In genomic region chr20:45944965-45945677, GRCh38 we compare ENCODE assay signal across 11 cellular contexts. TPM values are rescaled to one million over a fixed set of nuclear protein-coding genes. Genes with fewer than 3 reads are reported as not detected.
DNase-seq lines count a peak whose midpoint lies in the region; ATAC-seq, FAIRE-seq and TF ChIP-seq lines count a peak whose summit lies in the region.
"Had no signal": no experiment of that assay in that cellular context is flagged by ENCODE, and none has a peak within 500 bp of the region (broad histone marks: within the 10 kb centered on the region; RNA-seq: fewer than 3 reads in every experiment).

No MANE protein-coding gene starts in this region.

- peaks cover 13% of the 10 kb centered on the region for H3K36me3 Mint-ChIP-seq in natural killer cell treated with Interleukin-12 subunit alpha and Interleukin-12 subunit beta and Interleukin-15 and Interleukin-18, amount 100 ng/mL, for 72 hours

- H3K27ac ChIP-seq in angular gyrus (ENCODE audit: low read depth, low read length) = peak overlapping the region; percentile 62

- H3K4me3 Mint-ChIP-seq in natural killer cell treated with Interleukin-12 subunit alpha and Interleukin-12 subunit beta and Interleukin-15 and Interleukin-18, amount 100 ng/mL, for 72 hours = peak overlapping the region; percentile 73
- H3K4me3 Mint-ChIP-seq: activated naive CD8-positive, alpha-beta T cell treated with anti-CD3 and anti-CD28 coated beads, Interleukin-2, amount 10 ng/mL, durations not matched to agents 7 days and 5 days had no signal

- no peak for ATAC-seq in natural killer cell treated with Interleukin-12 subunit alpha and Interleukin-12 subunit beta and Interleukin-15 and Interleukin-18, amount 100 ng/mL, for 72 hours

- peak overlapping the region; percentile 80 to 90 for H3K27ac Mint-ChIP-seq in natural killer cell treated with Interleukin-12 subunit alpha and Interleukin-12 subunit beta and Interleukin-15 and Interleukin-18, amount 100 ng/mL, for 72 hours
- H3K27ac Mint-ChIP-seq: activated naive CD8-positive, alpha-beta T cell treated with anti-CD3 and anti-CD28 coated beads, Interleukin-2, amount 10 ng/mL, durations not matched to agents 7 days and 5 days; memory B cell had no signal

- peaks cover 36 to 38% of the 10 kb centered on the region in 2 donors for H3K4me1 Mint-ChIP-seq in natural killer cell treated with Interleukin-12 subunit alpha and Interleukin-12 subunit beta and Interleukin-15 and Interleukin-18, amount 100 ng/mL, for 72 hours (ENCODE audit: low read depth in 2 of 2)

- 0 out of 2 replicates have a peak, but pooled peaks have one; percentile 41 for TF ChIP-seq POLR2A in H54 (IDR thresholded peaks at IDR 0.05; ENCODE audit: low read depth, low read length)

- no peaks in the 10 kb centered on the region for H3K9me3 Mint-ChIP-seq in natural killer cell treated with Interleukin-12 subunit alpha and Interleukin-12 subunit beta and Interleukin-15 and Interleukin-18, amount 100 ng/mL, for 72 hours
- H3K9me3 Mint-ChIP-seq: activated naive CD8-positive, alpha-beta T cell treated with anti-CD3 and anti-CD28 coated beads, Interleukin-2, amount 10 ng/mL, durations not matched to agents 7 days and 5 days; memory B cell had no signal

- no peak for FAIRE-seq in H54 (lab: Jason Lieb, UNC)
- no peak for FAIRE-seq in RCC 7860 (lab: Jason Lieb, UNC)

- DNase-seq in H54 (ENCODE audit: insufficient read length, low spot score) = no peak
- no peak for DNase-seq in natural killer cell treated with Interleukin-12 subunit alpha and Interleukin-12 subunit beta and Interleukin-15 and Interleukin-18, amount 100 ng/mL, for 72 hours (ENCODE audit: low spot score)
- no peak for DNase-seq in RCC 7860 (ENCODE audit: low spot score)
- no peak for DNase-seq in NCI-H128 (lab: John Stamatoyannopoulos, UW; ENCODE audit: unreplicated experiment)
- DNase-seq in LoVo (ENCODE audit: low spot score) = no peak
- DNase-seq: activated CD4-positive, alpha-beta T cell treated with anti-CD3 and anti-CD28 coated beads for 4 hours; activated naive CD8-positive, alpha-beta T cell treated with anti-CD3 and anti-CD28 coated beads, Interleukin-2, amount 10 ng/mL, durations not matched to agents 7 days and 5 days; hippocampal formation; NCI-H2029 treated with DMSO at 0.1 percent for 48 hours had no signal

- H3K27me3 Mint-ChIP-seq in natural killer cell treated with Interleukin-12 subunit alpha and Interleukin-12 subunit beta and Interleukin-15 and Interleukin-18, amount 100 ng/mL, for 72 hours = no peaks in the 10 kb centered on the region
- H3K27me3 Mint-ChIP-seq: activated naive CD8-positive, alpha-beta T cell treated with anti-CD3 and anti-CD28 coated beads, Interleukin-2, amount 10 ng/mL, durations not matched to agents 7 days and 5 days; memory B cell had no signal

RNA-seq across cellular contexts. Expression of gene PCIF1, which starts 10.6 kb away (rescaled TPM):
- 10 to 100 TPM; 33.7 to 41.1 TPM for total RNA-seq in natural killer cell treated with Interleukin-12 subunit alpha and Interleukin-12 subunit beta and Interleukin-15 and Interleukin-18, amount 100 ng/mL, for 72 hours

RNA-seq across cellular contexts. Expression of gene ZNF335, which starts 26.9 kb away (rescaled TPM):
- total RNA-seq in natural killer cell treated with Interleukin-12 subunit alpha and Interleukin-12 subunit beta and Interleukin-15 and Interleukin-18, amount 100 ng/mL, for 72 hours = 10 to 100 TPM; 44.4 to 62.6 TPM

RNA-seq across cellular contexts. Expression of gene PLTP, which starts 33.2 kb away (rescaled TPM):
- 1 to 10 TPM; 3.0 to 8.8 TPM for total RNA-seq in natural killer cell treated with Interleukin-12 subunit alpha and Interleukin-12 subunit beta and Interleukin-15 and Interleukin-18, amount 100 ng/mL, for 72 hours

RNA-seq across cellular contexts. Expression of gene CTSA, which starts 54.0 kb away (rescaled TPM):
- total RNA-seq in natural killer cell treated with Interleukin-12 subunit alpha and Interleukin-12 subunit beta and Interleukin-15 and Interleukin-18, amount 100 ng/mL, for 72 hours = 10 to 100 TPM; 42.2 to 55.6 TPM

RNA-seq across cellular contexts. Expression of gene NEURL2, which starts 54.1 kb away (rescaled TPM):
- total RNA-seq in natural killer cell treated with Interleukin-12 subunit alpha and Interleukin-12 subunit beta and Interleukin-15 and Interleukin-18, amount 100 ng/mL, for 72 hours = 1 to 10 TPM in 1 of 2 donors, under 1 TPM in 1; 0.29 to 1.9 TPM
